ENCODE assay signal across 8 cellular contexts in the genomic region with DNA sequence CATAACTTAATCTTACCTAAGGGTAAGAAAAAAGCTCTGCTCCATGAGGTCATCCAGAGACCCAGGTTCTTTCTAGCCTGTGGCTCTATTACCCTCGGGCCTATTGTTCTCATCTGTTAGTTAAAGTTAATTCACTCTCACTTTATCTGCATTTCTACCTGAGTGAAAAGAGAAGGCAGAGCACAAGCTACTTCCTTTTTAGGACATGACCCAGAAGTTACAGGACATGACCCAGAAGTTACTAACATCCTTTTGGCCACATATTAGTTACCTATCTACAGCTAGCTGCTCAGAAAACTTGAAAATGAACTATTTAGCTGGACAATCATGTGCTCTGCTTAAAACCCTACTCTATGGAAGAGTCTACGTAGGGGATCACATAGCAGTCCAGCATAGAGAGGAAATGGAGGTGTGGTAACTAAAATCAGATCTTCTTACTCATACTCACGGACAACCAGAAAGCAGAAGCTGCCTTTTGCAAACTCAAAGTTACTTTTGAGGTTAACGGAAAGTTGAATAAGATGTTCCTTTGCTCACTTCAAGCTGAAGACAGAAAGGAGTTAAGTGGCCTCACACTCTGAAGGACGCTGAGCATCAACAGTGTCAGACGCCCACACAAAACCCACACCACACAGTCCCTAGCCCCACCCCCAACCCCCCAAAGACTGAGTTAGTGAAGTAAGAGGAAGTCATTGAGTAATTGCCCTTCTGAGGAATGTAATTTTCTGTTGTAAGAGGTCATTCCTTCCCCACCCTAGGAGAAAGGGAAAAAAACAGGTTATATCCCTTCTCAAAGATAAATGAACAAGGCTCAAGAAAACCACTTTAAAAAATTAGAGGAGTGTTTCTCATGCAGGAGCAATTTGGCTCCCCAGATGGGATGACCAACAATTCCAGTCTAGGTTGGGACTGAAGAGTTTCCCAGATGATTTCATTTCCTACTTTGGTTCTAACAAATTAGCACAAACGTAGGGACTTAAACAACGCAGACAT. TPM values are rescaled to one million over a fixed set of nuclear protein-coding genes. Genes with fewer than 3 reads are reported as not detected.
DNase-seq lines count a peak whose midpoint lies in the region; ATAC-seq and TF ChIP-seq lines count a peak whose summit lies in the region.

No MANE protein-coding gene starts in this region.

- H3K4me3 Mint-ChIP-seq in natural killer cell treated with Interleukin-12 subunit alpha and Interleukin-12 subunit beta and Interleukin-15 and Interleukin-18, amount 100 ng/mL, for 72 hours: peak overlapping the region; percentile 84

- no peak overlapping the region for H3K27ac ChIP-seq in right atrium auricular region

- no peaks in the 10 kb centered on the region for H3K27me3 ChIP-seq in right atrium auricular region

- H3K4me3 ChIP-seq in right atrium auricular region: no peak overlapping the region

- no peaks in the 10 kb centered on the region for H3K9me3 Mint-ChIP-seq in natural killer cell treated with Interleukin-12 subunit alpha and Interleukin-12 subunit beta and Interleukin-15 and Interleukin-18, amount 100 ng/mL, for 72 hours

- no peaks in the 10 kb centered on the region for H3K4me1 ChIP-seq in right atrium auricular region

- H3K27ac Mint-ChIP-seq in natural killer cell treated with Interleukin-12 subunit alpha and Interleukin-12 subunit beta and Interleukin-15 and Interleukin-18, amount 100 ng/mL, for 72 hours: peak overlapping the region; percentile 92

- no peaks in the 10 kb centered on the region for H3K36me3 ChIP-seq in right atrium auricular region

- peaks cover 29 to 35% of the 10 kb centered on the region in 2 donors for H3K4me1 Mint-ChIP-seq in natural killer cell treated with Interleukin-12 subunit alpha and Interleukin-12 subunit beta and Interleukin-15 and Interleukin-18, amount 100 ng/mL, for 72 hours (ENCODE audit: low read depth in 2 of 2)

- TF ChIP-seq CTCF in right atrium auricular region (IDR thresholded peaks at IDR 0.05): no peak

- no peaks in the 10 kb centered on the region for H3K36me3 Mint-ChIP-seq in natural killer cell treated with Interleukin-12 subunit alpha and Interleukin-12 subunit beta and Interleukin-15 and Interleukin-18, amount 100 ng/mL, for 72 hours

- H3K27me3 Mint-ChIP-seq in natural killer cell treated with Interleukin-12 subunit alpha and Interleukin-12 subunit beta and Interleukin-15 and Interleukin-18, amount 100 ng/mL, for 72 hours: peaks cover 4 to 12% of the 10 kb centered on the region in 2 donors

- H3K9me3 ChIP-seq in right atrium auricular region: peaks cover 0 to 5% of the 10 kb centered on the region in 2 donors

- no peak for DNase-seq in Right ventricle myocardium superior
- DNase-seq in right atrium auricular region (ENCODE audit: low spot score): no peak
- peak; percentile 56 for DNase-seq in activated T-cell treated with anti-CD3 and anti-CD28 coated beads for 24 hours (ENCODE audit: low read depth)
- DNase-seq in natural killer cell treated with Interleukin-12 subunit alpha and Interleukin-12 subunit beta and Interleukin-15 and Interleukin-18, amount 100 ng/mL, for 72 hours (ENCODE audit: low spot score): peak; percentile 86
- DNase-seq in iPS-NIHi11 (ENCODE audit: low spot score): no peak
- no peak for DNase-seq in NCI-H526 (lab: John Stamatoyannopoulos, UW)
- no peak for DNase-seq in GM03348 (ENCODE audit: low spot score)

- ATAC-seq in Right ventricle myocardium superior (ENCODE audit: poor library complexity) (peak; percentile 39), HG03565 (IDR thresholded peaks at IDR 0.05; ENCODE audit: unreplicated experiment) (peak; percentile 78)
- ATAC-seq in natural killer cell treated with Interleukin-12 subunit alpha and Interleukin-12 subunit beta and Interleukin-15 and Interleukin-18, amount 100 ng/mL, for 72 hours: peak; percentile 94 to 97

- intact Hi-C loops in Right ventricle myocardium superior (cut with DNase I): no loop called here

RNA-seq across cellular contexts. Expression of a gene that starts 45.9 kb away (rescaled TPM):
- 58.0 TPM for total RNA-seq in Right ventricle myocardium superior
- 10 to 100 TPM; 51.8 to 58.5 TPM for total RNA-seq in right atrium auricular region
- total RNA-seq in natural killer cell treated with Interleukin-12 subunit alpha and Interleukin-12 subunit beta and Interleukin-15 and Interleukin-18, amount 100 ng/mL, for 72 hours: 100 to 1,000 TPM; 101 TPM

Comparison
In these comparisons a context has a peak if more than half of its experiments do, and no peak if none do; other contexts are left out.
1. ATAC-seq: peak in every context shown above with its lines; median percentile 96 in natural killer cell treated with Interleukin-12 subunit alpha and Interleukin-12 subunit beta and Interleukin-15 and Interleukin-18, amount 100 ng/mL, for 72 hours; 78 in HG03565; 39 in Right ventricle myocardium superior.
2. DNase-seq: peak in activated T-cell treated with anti-CD3 and anti-CD28 coated beads for 24 hours (single experiment) and natural killer cell treated with Interleukin-12 subunit alpha and Interleukin-12 subunit beta and Interleukin-15 and Interleukin-18, amount 100 ng/mL, for 72 hours (single experiment); none in Right ventricle myocardium superior (single experiment), right atrium auricular region (single experiment), iPS-NIHi11 (single experiment), NCI-H526 (0 of 2) and GM03348 (single experiment).